In genomic region chr5:78364005-78364404, GRCh38 we compare ENCODE assay signal across 1 cellular context.
TF ChIP-seq lines count a peak whose summit lies in the region.

No MANE protein-coding gene starts in this region.

TF ChIP-seq in SK-N-SH treated with all-trans-retinoic acid at 6 μM for 48 hours, 23 proteins besides CTCF, POLR2A, EP300 and RAD21 (continued from another document):
- TF ChIP-seq TSHZ2 (CRISPR knock-in tag; IDR thresholded peaks at IDR 0.05), result no peak
- TF ChIP-seq ESRRG (CRISPR knock-in tag; IDR thresholded peaks at IDR 0.05), result no peak
- TF ChIP-seq ARNTL (CRISPR knock-in tag; IDR thresholded peaks at IDR 0.05; ENCODE audit: borderline replicate concordance, low read depth), result no peak
- TF ChIP-seq PPARA (CRISPR knock-in tag; IDR thresholded peaks at IDR 0.05; ENCODE audit: borderline replicate concordance), result no peak
- no peak for TF ChIP-seq SNAI2 (CRISPR knock-in tag; IDR thresholded peaks at IDR 0.05)
- TF ChIP-seq, protein P1, sequence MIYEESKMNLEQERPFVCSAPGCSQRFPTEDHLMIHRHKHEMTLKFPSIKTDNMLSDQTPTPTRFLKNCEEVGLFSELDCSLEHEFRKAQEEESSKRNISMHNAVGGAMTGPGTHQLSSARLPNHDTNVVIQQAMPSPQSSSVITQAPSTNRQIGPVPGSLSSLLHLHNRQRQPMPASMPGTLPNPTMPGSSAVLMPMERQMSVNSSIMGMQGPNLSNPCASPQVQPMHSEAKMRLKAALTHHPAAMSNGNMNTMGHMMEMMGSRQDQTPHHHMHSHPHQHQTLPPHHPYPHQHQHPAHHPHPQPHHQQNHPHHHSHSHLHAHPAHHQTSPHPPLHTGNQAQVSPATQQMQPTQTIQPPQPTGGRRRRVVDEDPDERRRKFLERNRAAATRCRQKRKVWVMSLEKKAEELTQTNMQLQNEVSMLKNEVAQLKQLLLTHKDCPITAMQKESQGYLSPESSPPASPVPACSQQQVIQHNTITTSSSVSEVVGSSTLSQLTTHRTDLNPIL (CRISPR knock-in tag; IDR thresholded peaks at IDR 0.05; ENCODE audit: low read depth), result no peak
- TF ChIP-seq ISL1 (CRISPR knock-in tag; IDR thresholded peaks at IDR 0.05), result no peak
- TF ChIP-seq POU6F1 (CRISPR knock-in tag; IDR thresholded peaks at IDR 0.05; ENCODE audit: borderline replicate concordance, low read depth), result no peak
- TF ChIP-seq, protein P2, sequence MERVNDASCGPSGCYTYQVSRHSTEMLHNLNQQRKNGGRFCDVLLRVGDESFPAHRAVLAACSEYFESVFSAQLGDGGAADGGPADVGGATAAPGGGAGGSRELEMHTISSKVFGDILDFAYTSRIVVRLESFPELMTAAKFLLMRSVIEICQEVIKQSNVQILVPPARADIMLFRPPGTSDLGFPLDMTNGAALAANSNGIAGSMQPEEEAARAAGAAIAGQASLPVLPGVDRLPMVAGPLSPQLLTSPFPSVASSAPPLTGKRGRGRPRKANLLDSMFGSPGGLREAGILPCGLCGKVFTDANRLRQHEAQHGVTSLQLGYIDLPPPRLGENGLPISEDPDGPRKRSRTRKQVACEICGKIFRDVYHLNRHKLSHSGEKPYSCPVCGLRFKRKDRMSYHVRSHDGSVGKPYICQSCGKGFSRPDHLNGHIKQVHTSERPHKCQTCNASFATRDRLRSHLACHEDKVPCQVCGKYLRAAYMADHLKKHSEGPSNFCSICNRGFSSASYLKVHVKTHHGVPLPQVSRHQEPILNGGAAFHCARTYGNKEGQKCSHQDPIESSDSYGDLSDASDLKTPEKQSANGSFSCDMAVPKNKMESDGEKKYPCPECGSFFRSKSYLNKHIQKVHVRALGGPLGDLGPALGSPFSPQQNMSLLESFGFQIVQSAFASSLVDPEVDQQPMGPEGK (CRISPR knock-in tag; IDR thresholded peaks at IDR 0.05; ENCODE audit: borderline replicate concordance), result no peak
- no peak for TF ChIP-seq ZNF70 (CRISPR knock-in tag; IDR thresholded peaks at IDR 0.05)
- TF ChIP-seq GLIS3 (CRISPR knock-in tag; IDR thresholded peaks at IDR 0.05), result no peak
